In genomic region chr1:202888204-202888506, GRCh38 we compare ENCODE assay signal across 1 cellular context.
A peak's percentile ranks its signal among the peaks of the same experiment; 100 is the strongest.
TF ChIP-seq lines count a peak whose summit lies in the region.

No MANE protein-coding gene starts in this region.

TF ChIP-seq in K562, 482 proteins besides CTCF, POLR2A, EP300 and RAD21 (continued from another document and continues in another):
- 0 out of 2 replicates have a peak, but pooled peaks have one; percentile 16 for TF ChIP-seq MGA (IDR thresholded peaks at IDR 0.05)
- TF ChIP-seq NR1H2 (CRISPR knock-in tag; IDR thresholded peaks at IDR 0.05), result no peak
- no peak for TF ChIP-seq CCNT2 (IDR thresholded peaks at IDR 0.05; ENCODE audit: borderline replicate concordance, extremely low read depth, insufficient read length, low read depth, low read length)
- no peak for TF ChIP-seq U2AF2 (optimal IDR thresholded peaks at IDR 0.05; ENCODE audit: low read depth, low read length)
- peak in 1 of 2 experiments; percentile 22 for TF ChIP-seq AFF1 (IDR thresholded peaks at IDR 0.05; ENCODE audit: low read depth in 1 of 2, partially characterized antibody in 2 of 2)
- TF ChIP-seq CCAR2 (IDR thresholded peaks at IDR 0.05; ENCODE audit: low read depth, low read length), result no peak
- no peak for TF ChIP-seq NUFIP1 (IDR thresholded peaks at IDR 0.05; ENCODE audit: partially characterized antibody)
- no peak for TF ChIP-seq PPARD (CRISPR knock-in tag; IDR thresholded peaks at IDR 0.05)
- 0 out of 2 replicates have a peak, but pooled peaks have one; percentile 40 for TF ChIP-seq EP400 (IDR thresholded peaks at IDR 0.05)
- no peak for TF ChIP-seq HINFP (tag; conservative IDR thresholded peaks at IDR 0.05; ENCODE audit: low read depth)
- no peak for TF ChIP-seq SRF (CRISPR knock-in tag; IDR thresholded peaks at IDR 0.05)
- TF ChIP-seq CHD1 (IDR thresholded peaks at IDR 0.05; ENCODE audit: low read length), result peak; percentile 42
- 0 out of 2 replicates have a peak, but pooled peaks have one; percentile 12 for TF ChIP-seq FOXM1 (IDR thresholded peaks at IDR 0.05; ENCODE audit: low read depth)
- no peak for TF ChIP-seq FOXM1 (CRISPR knock-in tag; IDR thresholded peaks at IDR 0.05; ENCODE audit: low read depth)
- 0 out of 2 replicates have a peak, but pooled peaks have one; percentile 34 for TF ChIP-seq THAP7 (CRISPR knock-in tag; IDR thresholded peaks at IDR 0.05)
- no peak for TF ChIP-seq RREB1 (CRISPR knock-in tag; IDR thresholded peaks at IDR 0.05)
- no peak for TF ChIP-seq BRF2 (IDR thresholded peaks at IDR 0.05; ENCODE audit: borderline replicate concordance, insufficient read depth, insufficient read length)
- no peak for TF ChIP-seq GABPB1 (CRISPR knock-in tag; IDR thresholded peaks at IDR 0.05)
- TF ChIP-seq GATAD2B (IDR thresholded peaks at IDR 0.05; ENCODE audit: borderline replicate concordance), result no peak
- TF ChIP-seq ZNF175 (CRISPR knock-in tag; IDR thresholded peaks at IDR 0.05; ENCODE audit: low read depth), result no peak
- peak; percentile 18 for TF ChIP-seq MEIS2 (IDR thresholded peaks at IDR 0.05; ENCODE audit: partially characterized antibody)
- TF ChIP-seq SRSF3 (IDR thresholded peaks at IDR 0.05; ENCODE audit: insufficient read depth, low read length), result no peak
- 0 out of 2 replicates have a peak, but pooled peaks have one; percentile 9 for TF ChIP-seq ATF3 (IDR thresholded peaks at IDR 0.05)
- TF ChIP-seq ATF3 (CRISPR knock-in tag; conservative IDR thresholded peaks at IDR 0.05), result no peak; the same call in 1 of the 2 replicates
